Comparison of ENCODE assay signal across 2 cellular contexts in the genomic region with DNA sequence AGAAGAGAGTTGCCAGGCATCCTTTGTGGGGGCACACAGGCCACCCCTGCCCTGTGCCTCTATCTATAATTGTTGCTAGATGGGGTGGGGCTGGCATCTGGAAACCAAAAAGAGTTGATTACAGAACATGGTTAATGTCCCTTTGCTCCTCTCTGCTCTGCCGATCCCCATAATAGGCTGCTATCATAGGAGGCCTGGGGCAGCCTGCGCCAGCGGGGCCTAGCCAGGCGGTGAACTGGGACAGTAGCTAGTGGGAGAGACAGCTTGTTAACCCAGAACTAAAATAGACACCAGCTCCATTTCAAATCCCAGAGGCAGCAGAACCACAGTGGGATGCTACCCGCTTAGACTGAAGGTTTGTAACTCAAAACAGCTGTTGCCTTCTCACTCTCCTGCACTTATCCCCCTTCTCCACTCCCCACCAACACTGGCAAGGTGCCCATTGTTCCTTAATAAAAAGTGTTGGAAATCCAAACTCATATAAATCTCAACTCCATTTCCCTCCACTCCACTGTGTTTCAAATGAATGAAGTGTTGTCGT.
TF ChIP-seq lines count a peak whose summit lies in the region.

No MANE protein-coding gene starts in this region.

TF ChIP-seq in liver, 16 proteins besides CTCF, POLR2A, EP300 and RAD21 (continued from another document):
- TF ChIP-seq, protein P1, sequence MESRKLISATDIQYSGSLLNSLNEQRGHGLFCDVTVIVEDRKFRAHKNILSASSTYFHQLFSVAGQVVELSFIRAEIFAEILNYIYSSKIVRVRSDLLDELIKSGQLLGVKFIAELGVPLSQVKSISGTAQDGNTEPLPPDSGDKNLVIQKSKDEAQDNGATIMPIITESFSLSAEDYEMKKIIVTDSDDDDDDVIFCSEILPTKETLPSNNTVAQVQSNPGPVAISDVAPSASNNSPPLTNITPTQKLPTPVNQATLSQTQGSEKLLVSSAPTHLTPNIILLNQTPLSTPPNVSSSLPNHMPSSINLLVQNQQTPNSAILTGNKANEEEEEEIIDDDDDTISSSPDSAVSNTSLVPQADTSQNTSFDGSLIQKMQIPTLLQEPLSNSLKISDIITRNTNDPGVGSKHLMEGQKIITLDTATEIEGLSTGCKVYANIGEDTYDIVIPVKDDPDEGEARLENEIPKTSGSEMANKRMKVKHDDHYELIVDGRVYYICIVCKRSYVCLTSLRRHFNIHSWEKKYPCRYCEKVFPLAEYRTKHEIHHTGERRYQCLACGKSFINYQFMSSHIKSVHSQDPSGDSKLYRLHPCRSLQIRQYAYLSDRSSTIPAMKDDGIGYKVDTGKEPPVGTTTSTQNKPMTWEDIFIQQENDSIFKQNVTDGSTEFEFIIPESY (IDR thresholded peaks at IDR 0.05): no peak
- TF ChIP-seq HNF4G (IDR thresholded peaks at IDR 0.05) (no peak), NR2F2 (IDR thresholded peaks at IDR 0.05) (no peak), SP1 (IDR thresholded peaks at IDR 0.05) (no peak)
TF ChIP-seq in liver: peak in this region for 0.

TF ChIP-seq in HepG2, 621 proteins besides CTCF, POLR2A, EP300 and RAD21 (continued from another document):
- TF ChIP-seq KDM5B (CRISPR knock-in tag; IDR thresholded peaks at IDR 0.05; ENCODE audit: borderline replicate concordance): no peak
- TF ChIP-seq, protein P2, sequence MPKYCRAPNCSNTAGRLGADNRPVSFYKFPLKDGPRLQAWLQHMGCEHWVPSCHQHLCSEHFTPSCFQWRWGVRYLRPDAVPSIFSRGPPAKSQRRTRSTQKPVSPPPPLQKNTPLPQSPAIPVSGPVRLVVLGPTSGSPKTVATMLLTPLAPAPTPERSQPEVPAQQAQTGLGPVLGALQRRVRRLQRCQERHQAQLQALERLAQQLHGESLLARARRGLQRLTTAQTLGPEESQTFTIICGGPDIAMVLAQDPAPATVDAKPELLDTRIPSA (CRISPR knock-in tag; IDR thresholded peaks at IDR 0.05; ENCODE audit: borderline replicate concordance): no peak
- TF ChIP-seq ZFP36 (IDR thresholded peaks at IDR 0.05; ENCODE audit: borderline replicate concordance, low read depth, low read length, partially characterized antibody): no peak
